Comparison of ENCODE assay signal across 34 cellular contexts in the genomic region with DNA sequence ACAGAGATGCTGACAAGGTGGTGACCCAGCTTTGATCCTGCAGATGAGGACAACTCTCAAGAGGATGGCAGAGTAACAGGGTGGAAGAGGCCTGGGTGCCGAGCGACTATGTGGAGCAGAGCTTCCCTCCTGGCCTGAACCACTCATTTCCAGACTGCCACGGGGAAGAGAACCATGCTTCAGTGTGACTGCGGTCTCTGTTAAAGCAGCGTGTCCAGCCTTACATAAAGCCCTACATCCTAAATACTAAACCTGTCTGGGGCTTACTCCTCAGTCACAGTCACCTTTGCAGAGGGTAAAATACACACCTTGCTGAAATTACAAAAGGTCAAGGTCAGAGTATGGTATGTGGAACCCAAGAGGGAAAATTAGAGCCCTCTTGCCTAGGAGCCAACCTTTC.
"Had no signal": no experiment of that assay in that cellular context is flagged by ENCODE, and none has a peak within 500 bp of the region (broad histone marks: within the 10 kb centered on the region; RNA-seq: fewer than 3 reads in every experiment).

No MANE protein-coding gene starts in this region.

- H3K4me1 ChIP-seq: adrenal gland, body of pancreas, breast epithelium had no signal

- FAIRE-seq: TTC549 had no signal

- H3K4me3 Mint-ChIP-seq: activated B cell treated with CpG ODN at 0.5 μM for 24 hours; activated CD4-positive, alpha-beta memory T cell treated with anti-CD3 and anti-CD28 coated beads for 36 hours; activated CD4-positive, alpha-beta T cell treated with anti-CD3 and anti-CD28 coated beads, Interleukin-2, amount 10 ng/mL, durations not matched to agents 24 days and 14 days; activated CD8-positive, alpha-beta T cell treated with anti-CD3 and anti-CD28 coated beads for 36 hours; activated naive CD4-positive, alpha-beta T cell treated with anti-CD3 and anti-CD28 coated beads for 36 hours; activated naive CD8-positive, alpha-beta T cell treated with anti-CD3 and anti-CD28 coated beads for 36 hours; activated T-cell treated with anti-CD3 and anti-CD28 coated beads, Interleukin-2, amount 50 U/mL, for 4 hours; activated T-cell treated with anti-CD3 and anti-CD28 coated beads, Interleukin-2, amount 50 U/mL, for 72 hours; activated T-helper 1 cell treated with anti-CD3 and anti-CD28 coated beads, Interleukin-12 subunit alpha, Interleukin-12 subunit beta, Interleukin-2, Interleukin-4 antibody, amounts not matched to agents 30 ng/mL and 10 ng/mL and 1 ng/mL, durations not matched to agents 14 hours and 24 hours and 36 hours; T-helper 1 cell treated with Interleukin-12 subunit alpha and Interleukin-12 subunit beta and Interleukin-4 antibody, amounts not matched to agents 30 μg/mL and 1 μg/mL, for 36 hours; T-helper 2 cell treated with Interferon-gamma antibody and Interleukin-4, amounts not matched to agents 5 μg/mL and 100 μg/mL, for 36 hours had no signal

- DNase-seq: activated B cell treated with CpG ODN at 0.5 μM for 24 hours; activated CD4-positive, alpha-beta memory T cell treated with anti-CD3 and anti-CD28 coated beads for 36 hours; activated CD4-positive, alpha-beta T cell treated with anti-CD3 and anti-CD28 coated beads for 4 hours; activated CD4-positive, alpha-beta T cell treated with anti-CD3 and anti-CD28 coated beads, Interleukin-2, amount 10 ng/mL, durations not matched to agents 24 days and 14 days; activated CD4-positive, CD25-positive, alpha-beta regulatory T cell treated with anti-CD3 and anti-CD28 coated beads, Interleukin-2, amount 50 U/mL, for 72 hours; activated CD8-positive, alpha-beta memory T cell treated with anti-CD3 and anti-CD28 coated beads, Interleukin-2, amount 50 U/mL, for 4 hours; activated CD8-positive, alpha-beta T cell treated with anti-CD3 and anti-CD28 coated beads for 36 hours; activated effector memory CD4-positive, alpha-beta T cell treated with anti-CD3 and anti-CD28 coated beads, Interleukin-2, amount 50 U/mL, for 16 hours; activated gamma-delta T cell treated with Interleukin-2 at 50 U/mL for 16 hours; activated naive CD4-positive, alpha-beta T cell; activated naive CD4-positive, alpha-beta T cell treated with anti-CD3 and anti-CD28 coated beads, Interleukin-2, amount 50 U/mL, for 16 hours; activated naive CD8-positive, alpha-beta T cell treated with anti-CD3 and anti-CD28 coated beads for 36 hours; activated T-cell treated with anti-CD3 and anti-CD28 coated beads for 4 hours; activated T-cell treated with anti-CD3 and anti-CD28 coated beads, Interleukin-2, amount 50 U/mL, for 1 hour; activated T-cell treated with anti-CD3 and anti-CD28 coated beads, Interleukin-2, amount 50 U/mL, for 4 hours; activated T-cell treated with anti-CD3 and anti-CD28 coated beads, Interleukin-2, amount 50 U/mL, for 72 hours; adrenal gland; amniotic stem cell; aorta; body of pancreas; brain microvascular endothelial cell; central memory CD4-positive, alpha-beta T cell; T-helper 1 cell; T-helper 2 cell; T-helper 9 cell had no signal

- H3K36me3 ChIP-seq: adrenal gland, brain microvascular endothelial cell, breast epithelium had no signal

- H3K27ac ChIP-seq: adrenal gland, body of pancreas, brain microvascular endothelial cell, breast epithelium, VCaP had no signal

- H3K36me3 Mint-ChIP-seq: activated CD4-positive, alpha-beta memory T cell treated with anti-CD3 and anti-CD28 coated beads for 36 hours; activated naive CD8-positive, alpha-beta T cell treated with anti-CD3 and anti-CD28 coated beads for 36 hours had no signal

- H3K9me3 Mint-ChIP-seq: activated B cell treated with CpG ODN at 0.5 μM for 24 hours; activated CD4-positive, alpha-beta memory T cell treated with anti-CD3 and anti-CD28 coated beads for 36 hours; activated CD8-positive, alpha-beta T cell treated with anti-CD3 and anti-CD28 coated beads for 36 hours; activated naive CD4-positive, alpha-beta T cell treated with anti-CD3 and anti-CD28 coated beads for 36 hours; activated naive CD8-positive, alpha-beta T cell treated with anti-CD3 and anti-CD28 coated beads for 36 hours; activated T-cell treated with anti-CD3 and anti-CD28 coated beads, Interleukin-2, amount 50 U/mL, for 4 hours had no signal

- H3K4me3 ChIP-seq: adrenal gland, body of pancreas, breast epithelium had no signal

- H3K9me3 ChIP-seq: adrenal gland, body of pancreas, breast epithelium had no signal

- H3K4me1 Mint-ChIP-seq: activated B cell treated with CpG ODN at 0.5 μM for 24 hours had no signal

- H3K27ac Mint-ChIP-seq: activated B cell treated with CpG ODN at 0.5 μM for 24 hours; activated CD4-positive, alpha-beta memory T cell treated with anti-CD3 and anti-CD28 coated beads for 36 hours; activated CD4-positive, alpha-beta T cell treated with anti-CD3 and anti-CD28 coated beads, Interleukin-2, amount 10 ng/mL, durations not matched to agents 24 days and 14 days; activated CD8-positive, alpha-beta T cell treated with anti-CD3 and anti-CD28 coated beads for 36 hours; activated naive CD4-positive, alpha-beta T cell treated with anti-CD3 and anti-CD28 coated beads for 36 hours; activated naive CD4-positive, alpha-beta T cell treated with anti-CD3 and anti-CD28 coated beads, Interleukin-2, amount 50 U/mL, for 72 hours; activated naive CD8-positive, alpha-beta T cell treated with anti-CD3 and anti-CD28 coated beads for 36 hours; activated T-cell treated with anti-CD3 and anti-CD28 coated beads, Interleukin-2, amount 50 U/mL, for 72 hours; activated T-helper 1 cell treated with anti-CD3 and anti-CD28 coated beads, Interleukin-12 subunit alpha, Interleukin-12 subunit beta, Interleukin-2, Interleukin-4 antibody, amounts not matched to agents 30 ng/mL and 10 ng/mL and 1 ng/mL, durations not matched to agents 14 hours and 24 hours and 36 hours; T-helper 1 cell treated with Interleukin-12 subunit alpha and Interleukin-12 subunit beta and Interleukin-4 antibody, amounts not matched to agents 30 μg/mL and 1 μg/mL, for 36 hours; T-helper 2 cell treated with Interferon-gamma antibody and Interleukin-4, amounts not matched to agents 5 μg/mL and 100 μg/mL, for 36 hours had no signal

- H3K27me3 Mint-ChIP-seq: activated CD4-positive, alpha-beta memory T cell treated with anti-CD3 and anti-CD28 coated beads for 36 hours; activated CD4-positive, alpha-beta T cell treated with anti-CD3 and anti-CD28 coated beads, Interleukin-2, amount 10 ng/mL, durations not matched to agents 24 days and 14 days; activated CD8-positive, alpha-beta T cell treated with anti-CD3 and anti-CD28 coated beads for 36 hours; activated naive CD8-positive, alpha-beta T cell treated with anti-CD3 and anti-CD28 coated beads for 36 hours; activated T-helper 17 cell treated with anti-CD3 and anti-CD28 coated beads, Interleukin-2, amount 50 U/mL, for 72 hours had no signal

- H3K27me3 ChIP-seq: adrenal gland, body of pancreas, brain microvascular endothelial cell, breast epithelium had no signal
